In genomic region chr3:33440578-33441321, GRCh38 we compare ENCODE assay signal across 8 cellular contexts. TPM values are rescaled to one million over a fixed set of nuclear protein-coding genes. Genes with fewer than 3 reads are reported as not detected.
DNase-seq lines count a peak whose midpoint lies in the region; ATAC-seq and TF ChIP-seq lines count a peak whose summit lies in the region.

No MANE protein-coding gene starts in this region.

- peak overlapping the region; percentile 91 for H3K4me3 Mint-ChIP-seq in Calu3 (ENCODE audit: low read depth, unreplicated experiment)

- no peaks in the 10 kb centered on the region for H3K9me3 Mint-ChIP-seq in Calu3 (ENCODE audit: low read depth, unreplicated experiment)

- no peaks in the 10 kb centered on the region for H3K9me3 ChIP-seq in mucosa of descending colon

- no peak for TF ChIP-seq CTCF in Calu3 (IDR thresholded peaks at IDR 0.05; ENCODE audit: unreplicated experiment)
- TF ChIP-seq CTCF in epithelial cell of esophagus (IDR thresholded peaks at IDR 0.05; ENCODE audit: insufficient read depth, low read depth, low read length, missing control alignments) = peak; percentile 4
- no peak for TF ChIP-seq CTCF in mucosa of descending colon (IDR thresholded peaks at IDR 0.05)

- BruUV-seq in Calu3 (replicated peaks; lab: Mats Ljungman, UMichigan) = no TSS peak

- intact Hi-C loops in Calu3 (cut with micrococcal nuclease; ENCODE audit: unreplicated experiment) (loop anchor here (5.0 kb wide), 1 partner anchor 42 kb away; no protein-coding TSS in a partner anchor), mucosa of descending colon (cut with DNase I, micrococcal nuclease) (no loop called here)

- peaks cover 6% of the 10 kb centered on the region for H3K36me3 ChIP-seq in mucosa of descending colon (ENCODE audit: low read depth)

- H3K27ac Mint-ChIP-seq in Calu3 (ENCODE audit: unreplicated experiment) = peak overlapping the region; percentile 90

- peak; percentile 86 for ATAC-seq in GM19438 (IDR thresholded peaks at IDR 0.05; ENCODE audit: low read depth, unreplicated experiment)
- ATAC-seq in HG03565 (IDR thresholded peaks at IDR 0.05; ENCODE audit: unreplicated experiment) = peak; percentile 84
- peak; percentile 88 for ATAC-seq in mucosa of descending colon

- no peaks in the 10 kb centered on the region for H3K27me3 Mint-ChIP-seq in Calu3 (ENCODE audit: unreplicated experiment)

- peak overlapping the region; percentile 84 for H3K4me3 ChIP-seq in epithelial cell of esophagus (ENCODE audit: low read length)
- peak overlapping the region; percentile 91 for H3K4me3 ChIP-seq in mucosa of descending colon

- DNase-seq in Calu3 (peak; percentile 89), NCI-H748 treated with DMSO at 0.1 percent for 48 hours (lab: John Stamatoyannopoulos, UW) (peak; percentile 99), epithelial cell of esophagus (ENCODE audit: low read depth) (peak; percentile 100), mucosa of descending colon (peak; percentile 80 to 98 (median 83))
- DNase-seq in activated CD8-positive, alpha-beta memory T cell treated with anti-CD3 and anti-CD28 coated beads, Interleukin-2, amount 50 U/mL, for 1 hour (ENCODE audit: extremely low read depth) = peak; percentile 93
- DNase-seq in stimulated activated naive CD4-positive, alpha-beta T cell treated with Interleukin-2 at 50 U/mL for 16 hours (lab: John Stamatoyannopoulos, UW) = peak; percentile 97

- CTCF ChIA-PET in Calu3 (lab: Charles Lee) = interaction anchor here (1.8 kb wide), 1 partner anchor 9 kb away, joined by 5 read pairs; no protein-coding TSS in a partner anchor

- H3K4me1 Mint-ChIP-seq in Calu3 (ENCODE audit: low read depth, unreplicated experiment) = peaks cover 21% of the 10 kb centered on the region

- peaks cover 41% of the 10 kb centered on the region for H3K36me3 Mint-ChIP-seq in Calu3 (ENCODE audit: insufficient read depth, unreplicated experiment)

- peaks cover 14% of the 10 kb centered on the region for H3K4me1 ChIP-seq in mucosa of descending colon (ENCODE audit: low read depth)

RNA-seq across cellular contexts. Expression of gene UBP1, which starts 0.5 kb away (rescaled TPM):
- total RNA-seq in Calu3 (2022) (68.3 and 72.4 TPM in 2 replicates), mucosa of descending colon (10 to 100 TPM; 62.1 to 90.9 (median 64.3) TPM)

Comparison
In these comparisons a context has a peak if more than half of its experiments do, and no peak if none do; other contexts are left out.
1. Peak in every context shown above with its lines: DNase-seq, ATAC-seq and H3K4me3 ChIP-seq.